22 cellular contexts compared by ENCODE assay signal in the genomic region with DNA sequence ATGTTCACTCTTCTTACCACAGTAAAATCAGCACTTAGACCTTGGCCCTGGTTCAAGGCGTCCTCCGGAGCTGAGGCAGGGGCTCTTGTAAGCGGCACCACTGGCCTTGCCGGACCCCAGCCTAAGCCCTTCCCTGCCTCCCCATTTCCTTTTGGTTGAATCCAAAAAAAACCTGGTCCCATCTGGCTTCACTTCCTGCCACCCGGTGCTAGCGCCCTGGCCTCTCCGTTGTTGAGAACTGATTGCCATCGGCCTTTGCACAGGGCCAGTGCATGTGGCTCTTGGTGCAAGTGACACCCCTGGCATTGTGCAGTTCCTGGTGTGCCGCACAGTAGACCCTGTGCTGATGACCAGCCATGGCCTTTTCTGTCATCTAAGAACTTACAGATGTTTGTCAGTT. TPM values are rescaled to one million over a fixed set of nuclear protein-coding genes. Genes with fewer than 3 reads are reported as not detected.
"Had no signal": no experiment of that assay in that cellular context is flagged by ENCODE, and none has a peak within 500 bp of the region (broad histone marks: within the 10 kb centered on the region; RNA-seq: fewer than 3 reads in every experiment).

No MANE protein-coding gene starts in this region.

- H3K36me3 ChIP-seq: SJSA1 had no signal

- H3K27ac ChIP-seq: Peyer's patch, SJSA1, SK-N-MC had no signal

- H3K4me3 ChIP-seq: MG63, Peyer's patch, SJSA1, SK-N-MC had no signal

- H3K27me3 ChIP-seq: MG63, Peyer's patch, SJSA1 had no signal

- H3K9me3 ChIP-seq: MG63, Peyer's patch, SJSA1 had no signal

- DNase-seq: KBM-7, MG63, NCI-H1092 treated with DMSO at 0.1 percent for 48 hours, NCI-H1436, NCI-H187 treated with DMSO at 0.1 percent for 48 hours, NCI-H2029 treated with DMSO at 0.1 percent for 48 hours, NCI-H2171 treated with DMSO at 0.1 percent for 48 hours, NCI-H2227 treated with DMSO at 0.1 percent for 48 hours, NCI-H524, NCI-H526 treated with DMSO at 0.1 percent for 48 hours, NCI-H748 treated with DMSO at 0.1 percent for 48 hours, PC-3, Peyer's patch, Right ventricle myocardium superior, SIG-M5 had no signal

- ATAC-seq: PC-3 had no signal

- H3K4me1 ChIP-seq: Peyer's patch, SJSA1 had no signal

RNA-seq across cellular contexts. Expression of gene SPO11, which starts 42.6 kb away (rescaled TPM):
- total RNA-seq: HT-29, NCI-H460, OCI-LY7, PC-3, Peyer's patch, Right ventricle myocardium superior, RPMI7951, SJSA1 had no signal
- polyA plus RNA-seq: IgD-negative memory B cell had no signal
